ENCODE assay signal across 8 cellular contexts in genomic region chr18:78986018-78986481, GRCh38. TPM values are rescaled to one million over a fixed set of nuclear protein-coding genes. Genes with fewer than 3 reads are reported as not detected.
A peak's percentile ranks its signal among the peaks of the same experiment; 100 is the strongest.
DNase-seq lines count a peak whose midpoint lies in the region; ATAC-seq, FAIRE-seq and TF ChIP-seq lines count a peak whose summit lies in the region.

No MANE protein-coding gene starts in this region.

- H3K4me1 Mint-ChIP-seq in HFFc6 (ENCODE audit: low read depth): no peaks in the 10 kb centered on the region
- H3K4me1 Mint-ChIP-seq in natural killer cell treated with Interleukin-12 subunit alpha and Interleukin-12 subunit beta and Interleukin-15 and Interleukin-18, amount 100 ng/mL, for 72 hours (ENCODE audit: low read depth in 2 of 2): no peaks in the 10 kb centered on the region

- no peak overlapping the region for H3K4me3 Mint-ChIP-seq in HFFc6
- no peak overlapping the region for H3K4me3 Mint-ChIP-seq in natural killer cell treated with Interleukin-12 subunit alpha and Interleukin-12 subunit beta and Interleukin-15 and Interleukin-18, amount 100 ng/mL, for 72 hours

- no peak overlapping the region for H3K27ac Mint-ChIP-seq in HFFc6
- H3K27ac Mint-ChIP-seq in natural killer cell treated with Interleukin-12 subunit alpha and Interleukin-12 subunit beta and Interleukin-15 and Interleukin-18, amount 100 ng/mL, for 72 hours: no peak overlapping the region

- H3K4me1 ChIP-seq in right cardiac atrium (ENCODE audit: control insufficient read depth, insufficient read depth, low read length) (no peaks in the 10 kb centered on the region), gastroesophageal sphincter (peaks cover 0 to 4% (median 1%) of the 10 kb centered on the region in 3 donors)

- TF ChIP-seq EP300 in gastroesophageal sphincter (IDR thresholded peaks at IDR 0.05): no peak

- DNase-seq in AG08396 (ENCODE audit: low spot score) (peak; percentile 47), HFFc6 (no peak), RPMI8226 (peak; percentile 47), right cardiac atrium (no peak), urothelium cell line (ENCODE audit: low spot score) (peak; percentile 78), GF-D8 (lab: John Stamatoyannopoulos, UW) (no peak)
- no peak for DNase-seq in natural killer cell treated with Interleukin-12 subunit alpha and Interleukin-12 subunit beta and Interleukin-15 and Interleukin-18, amount 100 ng/mL, for 72 hours (ENCODE audit: low spot score)

- H3K9me3 ChIP-seq in right cardiac atrium (ENCODE audit: control insufficient read depth, low read length): no peaks in the 10 kb centered on the region
- H3K9me3 ChIP-seq in gastroesophageal sphincter: no peaks in the 10 kb centered on the region

- peak; percentile 64 to 74 for ATAC-seq in right cardiac atrium
- no peak for ATAC-seq in gastroesophageal sphincter
- no peak for ATAC-seq in natural killer cell treated with Interleukin-12 subunit alpha and Interleukin-12 subunit beta and Interleukin-15 and Interleukin-18, amount 100 ng/mL, for 72 hours

- peak; percentile 67 for TF ChIP-seq CTCF in HFFc6 (IDR thresholded peaks at IDR 0.05)
- TF ChIP-seq CTCF in gastroesophageal sphincter (IDR thresholded peaks at IDR 0.05): peak in 1 of 4 experiments; percentile 40

- H3K36me3 Mint-ChIP-seq in HFFc6 (ENCODE audit: low read depth): peaks cover 6% of the 10 kb centered on the region
- H3K36me3 Mint-ChIP-seq in natural killer cell treated with Interleukin-12 subunit alpha and Interleukin-12 subunit beta and Interleukin-15 and Interleukin-18, amount 100 ng/mL, for 72 hours: no peaks in the 10 kb centered on the region

- WGBS in right cardiac atrium: 9% methylated on average over 20 of the region's 20 CpGs
- 8 to 22% methylated on average over 8 to 19 of the region's 20 CpGs for WGBS in gastroesophageal sphincter (ENCODE audit: low coverage in 1 of 2), 2 donors

- TF ChIP-seq POLR2A in gastroesophageal sphincter (IDR thresholded peaks at IDR 0.05): no peak

- no peaks in the 10 kb centered on the region for H3K36me3 ChIP-seq in gastroesophageal sphincter

- H3K27me3 Mint-ChIP-seq in HFFc6 (ENCODE audit: insufficient read depth): peaks cover 15% of the 10 kb centered on the region
- H3K27me3 Mint-ChIP-seq in natural killer cell treated with Interleukin-12 subunit alpha and Interleukin-12 subunit beta and Interleukin-15 and Interleukin-18, amount 100 ng/mL, for 72 hours: peaks cover 32 to 57% of the 10 kb centered on the region in 2 donors

- intact Hi-C loops in right cardiac atrium (cut with DNase I): no loop called here

- no peak overlapping the region for H3K27ac ChIP-seq in right cardiac atrium (ENCODE audit: low read length)
- no peak overlapping the region for H3K27ac ChIP-seq in gastroesophageal sphincter

- peaks cover 7% of the 10 kb centered on the region for H3K9me3 Mint-ChIP-seq in HFFc6
- no peaks in the 10 kb centered on the region for H3K9me3 Mint-ChIP-seq in natural killer cell treated with Interleukin-12 subunit alpha and Interleukin-12 subunit beta and Interleukin-15 and Interleukin-18, amount 100 ng/mL, for 72 hours

- H3K27me3 ChIP-seq in right cardiac atrium (ENCODE audit: control insufficient read depth, insufficient read depth): peaks cover 7% of the 10 kb centered on the region
- peaks cover 92% of the 10 kb centered on the region for H3K27me3 ChIP-seq in gastroesophageal sphincter

- FAIRE-seq in urothelium cell line (lab: Jason Lieb, UNC): peak; percentile 71

- H3K4me3 ChIP-seq in right cardiac atrium (ENCODE audit: low read length) (no peak overlapping the region), gastroesophageal sphincter (no peak overlapping the region)

RNA-seq across cellular contexts. Expression of gene SALL3, which starts 6.4 kb away (rescaled TPM):
- not detected for total RNA-seq in HFFc6 (2021; fragmentation: NEBNext Ultra II Directional; extraction: Animal tissue kit (Norgen Biotek cat#: 25700))
- 1 to 10 TPM in 3 of 4 donors, under 1 TPM in 1; 0.68 to 3.1 (median 1.2) TPM for total RNA-seq in right cardiac atrium
- 0.14 TPM for polyA plus RNA-seq in right cardiac atrium
- not detected for total RNA-seq in gastroesophageal sphincter
- not detected for total RNA-seq in natural killer cell treated with Interleukin-12 subunit alpha and Interleukin-12 subunit beta and Interleukin-15 and Interleukin-18, amount 100 ng/mL, for 72 hours

Comparison
In these comparisons a context has a peak if more than half of its experiments do, and no peak if none do; other contexts are left out.
1. DNase-seq: peak in AG08396 (single experiment), RPMI8226 (single experiment) and urothelium cell line (single experiment); none in HFFc6 (single experiment), right cardiac atrium (0 of 3), GF-D8 (single experiment) and natural killer cell treated with Interleukin-12 subunit alpha and Interleukin-12 subunit beta and Interleukin-15 and Interleukin-18, amount 100 ng/mL, for 72 hours (single experiment).
2. ATAC-seq: peak in right cardiac atrium (2 of 2); none in gastroesophageal sphincter (single experiment) and natural killer cell treated with Interleukin-12 subunit alpha and Interleukin-12 subunit beta and Interleukin-15 and Interleukin-18, amount 100 ng/mL, for 72 hours (0 of 2).